8 cellular contexts compared by ENCODE assay signal in genomic region chr15:89575656-89576416, GRCh38. TPM values are rescaled to one million over a fixed set of nuclear protein-coding genes. Genes with fewer than 3 reads are reported as not detected.
DNase-seq lines count a peak whose midpoint lies in the region; ATAC-seq and TF ChIP-seq lines count a peak whose summit lies in the region.

No MANE protein-coding gene starts in this region.

- DNase-seq in IMR-90 (peak; percentile 4), NCI-H1694 (lab: John Stamatoyannopoulos, UW) (no peak), epidermal melanocyte (ENCODE audit: insufficient read length, low spot score) (no peak)
- DNase-seq in activated naive CD4-positive, alpha-beta T cell treated with anti-CD3 and anti-CD28 coated beads, Interleukin-2, amount 10 ng/mL, durations not matched to agents 7 days and 5 days = peak; percentile 48
- DNase-seq in stimulated activated CD4-positive, alpha-beta T cell treated with anti-CD3 and anti-CD28 coated beads, Interleukin-4, amount 100 ng/mL, for 24 hours = peak; percentile 12

- H3K36me3 Mint-ChIP-seq in activated naive CD4-positive, alpha-beta T cell treated with anti-CD3 and anti-CD28 coated beads, Interleukin-2, amount 10 ng/mL, durations not matched to agents 7 days and 5 days = peaks cover 21% of the 10 kb centered on the region

- WGBS in IMR-90 (ENCODE audit: extremely low coverage in 2 of 2, insufficient read length in 1 of 2), 2 experiments = 1% methylated on average over 23 of the region's 60 CpGs; no CpG with 5 or more reads in 1 of the 2 experiments

- H3K23ac ChIP-seq in IMR-90 (ENCODE audit: low read depth, low read length) = peak overlapping the region; percentile 70; the same call in 1 of the 2 replicates

- H3K56ac ChIP-seq in IMR-90 (ENCODE audit: extremely low read depth, insufficient read depth, low read length) = peak overlapping the region; percentile 38

- H4K8ac ChIP-seq in IMR-90 (ENCODE audit: low read depth in 2 of 2, low read length in 2 of 2) = no peak overlapping the region

- dilution Hi-C loops in IMR-90 (cut with HindIII; ENCODE audit: low sequenced_read_pairs, unreplicated experiment) = no loop called here

- intact Hi-C loops in IMR-90 (cut with micrococcal nuclease) = no loop called here

- peaks cover 5% of the 10 kb centered on the region; the same call in 1 of the 2 replicates for H3K4me1 ChIP-seq in ES-I3 (ENCODE audit: insufficient read depth, low read length)
- H3K4me1 ChIP-seq in IMR-90 (ENCODE audit: control insufficient read depth, insufficient read depth, low read length) = peaks cover 3% of the 10 kb centered on the region; the same call in 1 of the 2 replicates
- H3K4me1 ChIP-seq in iPS-20b (ENCODE audit: insufficient read depth, low read length) = peaks cover 3% of the 10 kb centered on the region; the same call in 1 of the 2 replicates

- peak overlapping the region; percentile 91 for H2AFZ ChIP-seq in IMR-90 (replicated peaks; ENCODE audit: low read length, poor library complexity)

- peak overlapping the region; percentile 97 for H3K4me2 ChIP-seq in IMR-90 (ENCODE audit: low read depth, low read length)

- peaks cover 16% of the 10 kb centered on the region for H3K36me3 ChIP-seq in ES-I3 (ENCODE audit: insufficient read depth, low read length)
- no peaks in the 10 kb centered on the region; the same call in 1 of the 2 replicates for H3K36me3 ChIP-seq in IMR-90 (ENCODE audit: control insufficient read depth, insufficient read depth, low read length)
- H3K36me3 ChIP-seq in iPS-20b (ENCODE audit: insufficient read depth, low read depth, low read length) = peaks cover 20% of the 10 kb centered on the region

- peak overlapping the region; percentile 77 for H3K27ac Mint-ChIP-seq in activated naive CD4-positive, alpha-beta T cell treated with anti-CD3 and anti-CD28 coated beads, Interleukin-2, amount 10 ng/mL, durations not matched to agents 7 days and 5 days

- ATAC-seq in GM21526 (IDR thresholded peaks at IDR 0.05; ENCODE audit: low FRiP score, unreplicated experiment) (peak; percentile 16), IMR-90 (ENCODE audit: low read depth) (peak; percentile 21)

- H3K27me3 ChIP-seq in IMR-90 (ENCODE audit: control insufficient read depth, insufficient read depth, low read length) (peaks cover 6% of the 10 kb centered on the region), iPS-20b (ENCODE audit: insufficient read depth, low read length) (no peaks in the 10 kb centered on the region)

- in situ Hi-C loops in IMR-90 (cut with MboI; ENCODE audit: low sequenced_read_pairs) = no loop called here

- no peaks in the 10 kb centered on the region for H3K9me3 ChIP-seq in ES-I3 (ENCODE audit: control insufficient read depth, insufficient read depth, low read length)
- H3K9me3 ChIP-seq in IMR-90 (ENCODE audit: control insufficient read depth, insufficient read depth, low read length) = no peaks in the 10 kb centered on the region
- no peaks in the 10 kb centered on the region for H3K9me3 ChIP-seq in iPS-20b (ENCODE audit: insufficient read depth, low read depth, low read length)

- no TSS peak for BruUV-seq in IMR-90 (replicated peaks; lab: Mats Ljungman, UMichigan)

- H4K20me1 ChIP-seq in IMR-90 (ENCODE audit: insufficient read depth, low read length) = peaks cover 3% of the 10 kb centered on the region; the same call in 1 of the 2 replicates

- peak overlapping the region; percentile 54; the same call in 1 of the 2 replicates for H3K14ac ChIP-seq in IMR-90 (replicated peaks; ENCODE audit: low read depth, low read length)

- no peaks in the 10 kb centered on the region for H3K9me3 Mint-ChIP-seq in activated naive CD4-positive, alpha-beta T cell treated with anti-CD3 and anti-CD28 coated beads, Interleukin-2, amount 10 ng/mL, durations not matched to agents 7 days and 5 days

- H3K4me3 ChIP-seq in IMR-90 (ENCODE audit: insufficient read depth, low read depth, low read length) (peak overlapping the region; percentile 50), iPS-20b (ENCODE audit: low read length) (peak overlapping the region; percentile 93)

- CTCF ChIA-PET in IMR-90 (lab: Yijun Ruan, JAX) = no interaction called here
- CTCF ChIA-PET in activated naive CD4-positive, alpha-beta T cell treated with anti-CD3 and anti-CD28 coated beads, Interleukin-2, amount 10 ng/mL, durations not matched to agents 7 days and 5 days (lab: Charles Lee) = no interaction called here

- H4K91ac ChIP-seq in IMR-90 (ENCODE audit: insufficient read depth, low read depth, low read length) = no peak overlapping the region

- no peak overlapping the region; the same call in 1 of the 2 replicates for H3K4ac ChIP-seq in IMR-90 (ENCODE audit: low read depth, low read length)

- peaks cover 39% of the 10 kb centered on the region for H3K4me1 Mint-ChIP-seq in activated naive CD4-positive, alpha-beta T cell treated with anti-CD3 and anti-CD28 coated beads, Interleukin-2, amount 10 ng/mL, durations not matched to agents 7 days and 5 days

- no peak overlapping the region for H2BK120ac ChIP-seq in IMR-90 (ENCODE audit: low read depth, low read length)

- H2AK5ac ChIP-seq in IMR-90 (ENCODE audit: low read depth, low read length) = peak overlapping the region; percentile 44; the same call in 1 of the 2 replicates

- no peak for TF ChIP-seq CTCF in IMR-90 (conservative IDR thresholded peaks at IDR 0.05; ENCODE audit: low read depth, low read length)

- peaks cover 20% of the 10 kb centered on the region for H3K27me3 Mint-ChIP-seq in activated naive CD4-positive, alpha-beta T cell treated with anti-CD3 and anti-CD28 coated beads, Interleukin-2, amount 10 ng/mL, durations not matched to agents 7 days and 5 days

- H3K79me1 ChIP-seq in IMR-90 (ENCODE audit: low read depth in 1 of 2, low read length in 2 of 2) = peaks cover 25 to 41% of the 10 kb centered on the region in 2 experiments

- no peak for TF ChIP-seq POLR2A in IMR-90 (IDR thresholded peaks at IDR 0.05; ENCODE audit: low read depth, low read length)

- H3K18ac ChIP-seq in IMR-90 (ENCODE audit: low read depth, low read length) = no peak overlapping the region

- no peak for TF ChIP-seq RAD21 in IMR-90 (IDR thresholded peaks at IDR 0.05; ENCODE audit: low read length)

- H3K27ac ChIP-seq in IMR-90 (ENCODE audit: insufficient read depth, low read length) (peak overlapping the region; percentile 67), iPS-20b (ENCODE audit: low read length) (no peak overlapping the region)

- no peak overlapping the region for H4K5ac ChIP-seq in IMR-90 (ENCODE audit: low read depth, low read length)

- H2BK15ac ChIP-seq in IMR-90 (ENCODE audit: low read depth, low read length) = no peak overlapping the region

- H3K4me3 Mint-ChIP-seq in activated naive CD4-positive, alpha-beta T cell treated with anti-CD3 and anti-CD28 coated beads, Interleukin-2, amount 10 ng/mL, durations not matched to agents 7 days and 5 days = peak overlapping the region; percentile 81

- H2BK5ac ChIP-seq in IMR-90 (ENCODE audit: low read depth, low read length, poor library complexity, severe bottlenecking) = no peak overlapping the region

- peak overlapping the region; percentile 92 for H2AK9ac ChIP-seq in IMR-90 (replicated peaks; ENCODE audit: low read depth, low read length, poor library complexity)

- H3K9me1 ChIP-seq in IMR-90 (ENCODE audit: insufficient read depth, low read length) = no peaks in the 10 kb centered on the region

- H2BK20ac ChIP-seq in IMR-90 (ENCODE audit: low read depth, low read length) = no peak overlapping the region

- POLR2A ChIA-PET in IMR-90 (lab: Charles Lee; ENCODE audit: unreplicated experiment) = interaction anchor here (0.6 kb wide), 1 partner anchor 727 kb away, joined by 3 read pairs; no protein-coding TSS in a partner anchor

- H3K9ac ChIP-seq in ES-I3 (ENCODE audit: low read depth, low read length) (peak overlapping the region; percentile 85), IMR-90 (ENCODE audit: low read depth, low read length) (peak overlapping the region; percentile 93), iPS-20b (ENCODE audit: low read depth, low read length) (peak overlapping the region; percentile 89)

TF ChIP-seq in IMR-90, 13 proteins besides CTCF, POLR2A, EP300 and RAD21:
- TF ChIP-seq MAZ (IDR thresholded peaks at IDR 0.05; ENCODE audit: borderline replicate concordance, low read depth, low read length) = no peak
- 0 out of 2 replicates have a peak, but pooled peaks have one; percentile 24 for TF ChIP-seq CEBPB (IDR thresholded peaks at IDR 0.05; ENCODE audit: low read depth, low read length)
- no peak for TF ChIP-seq SMC3 (IDR thresholded peaks at IDR 0.05; ENCODE audit: low read depth, low read length)
- TF ChIP-seq FOS (IDR thresholded peaks at IDR 0.05; ENCODE audit: low read depth, low read length) = no peak

RNA-seq across cellular contexts. Expression of gene TICRR, which starts 0.6 kb away (rescaled TPM):
- total RNA-seq in IMR-90 (2012; rRNA removed) = 3.0 and 3.3 TPM in 2 replicates
- polyA plus RNA-seq in IMR-90 (2012; rRNA removed) = 4.0 and 4.2 TPM in 2 replicates
- polyA plus RNA-seq in IMR-90 (2012; cell fraction: cytosol; rRNA removed) = 1.3 and 1.5 TPM in 2 replicates
- polyA plus RNA-seq in IMR-90 (2012; cell fraction: nucleus; rRNA removed; ENCODE audit: low replicate concordance) = 7.8 and 9.4 TPM in 2 replicates

Comparison
In these comparisons a context has a peak if more than half of its experiments do, and no peak if none do; other contexts are left out.
1. DNase-seq: peak in IMR-90 (single experiment), activated naive CD4-positive, alpha-beta T cell treated with anti-CD3 and anti-CD28 coated beads, Interleukin-2, amount 10 ng/mL, durations not matched to agents 7 days and 5 days (single experiment) and stimulated activated CD4-positive, alpha-beta T cell treated with anti-CD3 and anti-CD28 coated beads, Interleukin-4, amount 100 ng/mL, for 24 hours (single experiment); none in NCI-H1694 (single experiment) and epidermal melanocyte (single experiment).
2. Peak in every context shown above with its lines, with median percentiles within 50 percentile points of each other: H3K9ac ChIP-seq.